14 cellular contexts compared by ENCODE assay signal in the genomic region with DNA sequence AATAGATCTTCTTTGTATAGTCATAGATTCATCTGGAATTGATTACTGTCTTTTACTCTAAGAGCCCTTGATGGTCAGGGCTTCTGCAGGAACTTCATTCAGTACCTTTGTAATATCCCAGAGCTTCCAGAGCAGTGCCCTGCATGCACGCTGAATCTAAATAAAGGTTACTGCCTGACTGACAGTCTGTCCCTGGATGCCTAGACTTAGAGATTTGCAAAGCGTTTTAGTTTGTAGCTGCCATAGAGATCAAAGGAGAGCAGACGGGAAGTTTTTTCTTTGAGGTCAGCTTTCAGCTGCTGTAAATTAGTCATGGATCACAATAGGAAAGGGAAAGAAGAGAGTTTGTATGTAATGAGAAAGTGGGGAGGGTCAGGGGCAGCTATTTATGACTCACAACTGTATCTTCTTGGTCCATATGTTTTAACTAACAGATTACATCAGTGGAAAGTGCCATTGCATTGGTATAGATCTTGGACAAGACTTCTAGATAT. TPM values are rescaled to one million over a fixed set of nuclear protein-coding genes. Genes with fewer than 3 reads are reported as not detected.
DNase-seq lines count a peak whose midpoint lies in the region; ATAC-seq, FAIRE-seq and TF ChIP-seq lines count a peak whose summit lies in the region.
"Had no signal": no experiment of that assay in that cellular context is flagged by ENCODE, and none has a peak within 500 bp of the region (broad histone marks: within the 10 kb centered on the region; RNA-seq: fewer than 3 reads in every experiment).

No MANE protein-coding gene starts in this region.

- POLR2A ChIA-PET in endothelial cell of umbilical vein (lab: Charles Lee) = no interaction called here

- dilution Hi-C loops in endothelial cell of umbilical vein (cut with MboI; ENCODE audit: extremely low pct_ligation_motif_present, low sequenced_read_pairs) = no loop called here

- CTCF ChIA-PET in endothelial cell of umbilical vein (lab: Charles Lee) = no interaction called here
- CTCF ChIA-PET in activated naive CD4-positive, alpha-beta T cell treated with anti-CD3 and anti-CD28 coated beads for 36 hours (lab: Charles Lee) = no interaction called here

- peak; percentile 0 for DNase-seq in GM04503 (ENCODE audit: low read depth)
- peak; percentile 45 for DNase-seq in NCI-H748 treated with DMSO at 0.1 percent for 48 hours (lab: John Stamatoyannopoulos, UW)
- DNase-seq in endothelial cell of umbilical vein (ENCODE audit: low read depth, low spot score) = peak; percentile 28
- DNase-seq in non-pigmented ciliary epithelial cell (ENCODE audit: low read depth) = peak; percentile 82
- no peak for DNase-seq in stimulated activated CD8-positive, alpha-beta memory T cell treated with anti-CD3 and anti-CD28 coated beads, Interleukin-4, amount 100 ng/mL, for 48 hours
- DNase-seq in activated naive CD4-positive, alpha-beta T cell treated with anti-CD3 and anti-CD28 coated beads for 36 hours = no peak
- DNase-seq: lower lobe of right lung, NCI-H524, T-helper 1 cell had no signal

- peaks cover 4% of the 10 kb centered on the region for H3K4me1 Mint-ChIP-seq in activated naive CD4-positive, alpha-beta T cell treated with anti-CD3 and anti-CD28 coated beads for 36 hours (ENCODE audit: low read depth)

- no TSS peak for BruUV-seq in endothelial cell of umbilical vein (replicated peaks; lab: Mats Ljungman, UMichigan)

- peak; percentile 43 for FAIRE-seq in endothelial cell of umbilical vein (lab: Jason Lieb, UNC)

- intact Hi-C loops in endothelial cell of umbilical vein (cut with micrococcal nuclease) = loop anchor here (1.0 kb wide), 1 partner anchor 71 kb away; no protein-coding TSS in a partner anchor
- intact Hi-C loops in activated naive CD4-positive, alpha-beta T cell treated with anti-CD3 and anti-CD28 coated beads for 36 hours (cut with micrococcal nuclease) = no loop called here

- H3K9me1 ChIP-seq in endothelial cell of umbilical vein (replicated peaks; ENCODE audit: control insufficient read depth, extremely low read depth, insufficient read depth, low read length) = no peaks in the 10 kb centered on the region

- no peaks in the 10 kb centered on the region for H3K27me3 ChIP-seq in endothelial cell of umbilical vein (ENCODE audit: control insufficient read depth in 2 of 2, insufficient read depth in 2 of 2, low read length in 2 of 2)
- H3K27me3 ChIP-seq: adrenal gland had no signal

- no peak overlapping the region for H3K27ac Mint-ChIP-seq in activated naive CD4-positive, alpha-beta T cell treated with anti-CD3 and anti-CD28 coated beads for 36 hours

- no peak overlapping the region for H3K27ac ChIP-seq in endothelial cell of umbilical vein (ENCODE audit: insufficient read depth, low read depth, low read length)
- H3K27ac ChIP-seq: adrenal gland, lower lobe of right lung had no signal

- no peaks in the 10 kb centered on the region for H3K79me2 ChIP-seq in endothelial cell of umbilical vein (ENCODE audit: control insufficient read depth, insufficient read depth, low read length)

- TF ChIP-seq POLR2A in endothelial cell of umbilical vein (IDR thresholded peaks at IDR 0.05; ENCODE audit: low read depth, low read length) = no peak

- no peak for ATAC-seq in GM19452 (IDR thresholded peaks at IDR 0.05; ENCODE audit: unreplicated experiment)
- no peak for ATAC-seq in HG02763 (IDR thresholded peaks at IDR 0.05; ENCODE audit: unreplicated experiment)
- ATAC-seq: lower lobe of right lung had no signal

- no peak for TF ChIP-seq CTCF in endothelial cell of umbilical vein (IDR thresholded peaks at IDR 0.05; ENCODE audit: extremely low read depth in 1 of 2, insufficient read depth in 1 of 2, low read depth in 1 of 2, low read length in 2 of 2)

- no peaks in the 10 kb centered on the region for H3K4me1 ChIP-seq in endothelial cell of umbilical vein (ENCODE audit: control insufficient read depth, extremely low read depth, insufficient read depth, low read length)
- H3K4me1 ChIP-seq: adrenal gland, lower lobe of right lung had no signal

- H3K27me3 Mint-ChIP-seq in activated naive CD4-positive, alpha-beta T cell treated with anti-CD3 and anti-CD28 coated beads for 36 hours (ENCODE audit: low read depth) = peaks cover 11% of the 10 kb centered on the region

- no peak overlapping the region for H3K4me3 Mint-ChIP-seq in activated naive CD4-positive, alpha-beta T cell treated with anti-CD3 and anti-CD28 coated beads for 36 hours

- H3K9ac ChIP-seq in endothelial cell of umbilical vein (replicated peaks; ENCODE audit: extremely low read depth, insufficient read depth, low read length) = no peak overlapping the region

- no peak overlapping the region for H3K4me3 ChIP-seq in endothelial cell of umbilical vein (replicated peaks in 1 of 3; ENCODE audit: insufficient read depth in 1 of 3, low read depth in 1 of 3, low read length in 3 of 3)
- H3K4me3 ChIP-seq: adrenal gland, lower lobe of right lung had no signal

- no peak overlapping the region for H2AFZ ChIP-seq in endothelial cell of umbilical vein (ENCODE audit: low read depth, low read length)

- H3K4me2 ChIP-seq in endothelial cell of umbilical vein (ENCODE audit: insufficient read depth, low read length) = no peak overlapping the region

- H3K36me3 ChIP-seq in endothelial cell of umbilical vein (ENCODE audit: control insufficient read depth in 2 of 2, extremely low read depth in 1 of 2, insufficient read depth in 2 of 2, low read length in 2 of 2) = no peaks in the 10 kb centered on the region
- H3K36me3 ChIP-seq: adrenal gland, lower lobe of right lung had no signal

- H3K36me3 Mint-ChIP-seq in activated naive CD4-positive, alpha-beta T cell treated with anti-CD3 and anti-CD28 coated beads for 36 hours (ENCODE audit: low read depth) = no peaks in the 10 kb centered on the region

- no peaks in the 10 kb centered on the region for H3K9me3 Mint-ChIP-seq in activated naive CD4-positive, alpha-beta T cell treated with anti-CD3 and anti-CD28 coated beads for 36 hours

- no peaks in the 10 kb centered on the region for H4K20me1 ChIP-seq in endothelial cell of umbilical vein (replicated peaks; ENCODE audit: control insufficient read depth, extremely low read depth, insufficient read depth, low read length)

- H3K9me3 ChIP-seq in endothelial cell of umbilical vein (replicated peaks; ENCODE audit: control insufficient read depth, insufficient read depth, low read length) = no peaks in the 10 kb centered on the region
- H3K9me3 ChIP-seq: adrenal gland, lower lobe of right lung had no signal

TF ChIP-seq in endothelial cell of umbilical vein, 7 proteins besides CTCF, POLR2A, EP300 and RAD21:
- TF ChIP-seq POLR2AphosphoS5 (IDR thresholded peaks at IDR 0.05; ENCODE audit: insufficient read depth, low read depth, low read length) = no peak
- peak; percentile 65 for TF ChIP-seq GATA2 (IDR thresholded peaks at IDR 0.05; ENCODE audit: insufficient read depth, insufficient read length, low read depth, low read length)
- no peak for TF ChIP-seq MYC (IDR thresholded peaks at IDR 0.05; ENCODE audit: low read depth, low read length)
- no peak for TF ChIP-seq EZH2 (IDR thresholded peaks at IDR 0.05; ENCODE audit: borderline replicate concordance, low read depth, low read length, severe bottlenecking)
- TF ChIP-seq, protein P1, sequence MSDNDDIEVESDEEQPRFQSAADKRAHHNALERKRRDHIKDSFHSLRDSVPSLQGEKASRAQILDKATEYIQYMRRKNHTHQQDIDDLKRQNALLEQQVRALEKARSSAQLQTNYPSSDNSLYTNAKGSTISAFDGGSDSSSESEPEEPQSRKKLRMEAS (IDR thresholded peaks at IDR 0.05; ENCODE audit: insufficient read depth, insufficient read length) = no peak
- TF ChIP-seq JUN (IDR thresholded peaks at IDR 0.05; ENCODE audit: borderline replicate concordance, insufficient read depth, insufficient read length, low read depth) = no peak
- peak; percentile 42 for TF ChIP-seq FOS (IDR thresholded peaks at IDR 0.05; ENCODE audit: borderline replicate concordance, insufficient read depth, low read length)

RNA-seq across cellular contexts. Expression of a gene that starts 45.2 kb away (rescaled TPM):
- not detected in 2 replicates for total RNA-seq in endothelial cell of umbilical vein
- not detected in 2 replicates for polyA plus RNA-seq in endothelial cell of umbilical vein
- polyA plus RNA-seq in endothelial cell of umbilical vein (2011; cell fraction: cytosol; rRNA removed) = not detected in 2 replicates
- not detected in 2 replicates for polyA plus RNA-seq in endothelial cell of umbilical vein (2011; cell fraction: nucleus; rRNA removed)
- not detected in 2 replicates for polyA plus RNA-seq in endothelial cell of umbilical vein (2012)
- not detected in 2 replicates for polyA minus RNA-seq in endothelial cell of umbilical vein
- 3.4 TPM for polyA minus RNA-seq in endothelial cell of umbilical vein (2011; cell fraction: cytosol; rRNA and poly(A)+ RNA removed)
- polyA minus RNA-seq in endothelial cell of umbilical vein (2011; cell fraction: nucleus; rRNA and poly(A)+ RNA removed) = not detected in 2 replicates
- total RNA-seq in activated naive CD4-positive, alpha-beta T cell treated with anti-CD3 and anti-CD28 coated beads for 36 hours = not detected
- total RNA-seq: fibroblast of lung, pulmonary artery endothelial cell had no signal
- polyA plus RNA-seq: fibroblast of lung had no signal

Comparison
In these comparisons a context has a peak if more than half of its experiments do, and no peak if none do; other contexts are left out.
1. DNase-seq: peak in GM04503 (single experiment), NCI-H748 treated with DMSO at 0.1 percent for 48 hours (single experiment), endothelial cell of umbilical vein (single experiment) and non-pigmented ciliary epithelial cell (single experiment); none in stimulated activated CD8-positive, alpha-beta memory T cell treated with anti-CD3 and anti-CD28 coated beads, Interleukin-4, amount 100 ng/mL, for 48 hours (single experiment) and activated naive CD4-positive, alpha-beta T cell treated with anti-CD3 and anti-CD28 coated beads for 36 hours (single experiment).